In the genomic region with DNA sequence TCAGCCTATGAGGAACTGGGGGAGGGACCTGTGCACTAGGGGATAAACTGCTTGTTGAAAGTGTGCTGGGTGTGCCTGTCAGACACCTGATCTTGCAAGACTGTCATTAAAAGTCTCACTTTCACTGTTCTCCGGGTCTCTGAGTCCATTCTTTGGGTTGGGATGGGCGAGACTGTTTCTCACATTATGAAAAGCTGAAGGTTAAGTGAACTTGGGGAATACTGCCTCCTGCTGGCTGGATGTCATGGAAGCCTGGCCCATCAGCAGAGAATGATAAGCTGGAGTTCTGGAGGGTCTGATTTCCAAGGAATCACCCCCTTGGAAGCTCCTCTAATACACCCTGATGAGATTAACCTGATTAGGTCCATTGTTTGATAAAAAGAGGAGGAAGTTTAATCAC, we compare ENCODE assay signal across 8 cellular contexts. TPM values are rescaled to one million over a fixed set of nuclear protein-coding genes. Genes with fewer than 3 reads are reported as not detected.
DNase-seq lines count a peak whose midpoint lies in the region; ATAC-seq, FAIRE-seq and TF ChIP-seq lines count a peak whose summit lies in the region.

No MANE protein-coding gene starts in this region.

- no peak for ATAC-seq in GM21529 (IDR thresholded peaks at IDR 0.05; ENCODE audit: unreplicated experiment)

- no peaks in the 10 kb centered on the region for H3K36me3 Mint-ChIP-seq in activated T-helper 1 cell treated with anti-CD3 and anti-CD28 coated beads, Interleukin-12 subunit alpha, Interleukin-12 subunit beta, Interleukin-2, Interleukin-4 antibody, amounts not matched to agents 30 ng/mL and 10 ng/mL and 1 ng/mL, durations not matched to agents 14 hours and 24 hours and 36 hours (ENCODE audit: low read depth)
- H3K36me3 Mint-ChIP-seq in immature natural killer cell, result no peaks in the 10 kb centered on the region

- no peak overlapping the region for H3K27ac Mint-ChIP-seq in activated T-helper 1 cell treated with anti-CD3 and anti-CD28 coated beads, Interleukin-12 subunit alpha, Interleukin-12 subunit beta, Interleukin-2, Interleukin-4 antibody, amounts not matched to agents 30 ng/mL and 10 ng/mL and 1 ng/mL, durations not matched to agents 14 hours and 24 hours and 36 hours
- H3K27ac Mint-ChIP-seq in immature natural killer cell, result no peak overlapping the region

- DNase-seq in D721Med (ENCODE audit: insufficient read length, low spot score) (no peak), NCI-H146 treated with DMSO at 0.1 percent for 48 hours (lab: John Stamatoyannopoulos, UW; ENCODE audit: unreplicated experiment) (peak; percentile 12), immature natural killer cell (peak in 2 of 3 donors; percentile 10 to 11), NK-92 (lab: John Stamatoyannopoulos, UW; ENCODE audit: unreplicated experiment) (no peak), NCI-H524 treated with DMSO at 0.1 percent for 48 hours (lab: John Stamatoyannopoulos, UW) (no peak)
- DNase-seq in activated T-helper 1 cell treated with anti-CD3 and anti-CD28 coated beads, Interleukin-12 subunit alpha, Interleukin-12 subunit beta, Interleukin-2, Interleukin-4 antibody, amounts not matched to agents 30 ng/mL and 10 ng/mL and 1 ng/mL, durations not matched to agents 14 hours and 24 hours and 36 hours (ENCODE audit: low spot score), result peak; percentile 29
- DNase-seq in stimulated activated CD8-positive, alpha-beta memory T cell treated with anti-CD3 and anti-CD28 coated beads, Interleukin-4, amount 100 ng/mL, for 24 hours (ENCODE audit: low read depth), result peak; percentile 33

- H3K4me1 Mint-ChIP-seq in activated T-helper 1 cell treated with anti-CD3 and anti-CD28 coated beads, Interleukin-12 subunit alpha, Interleukin-12 subunit beta, Interleukin-2, Interleukin-4 antibody, amounts not matched to agents 30 ng/mL and 10 ng/mL and 1 ng/mL, durations not matched to agents 14 hours and 24 hours and 36 hours (ENCODE audit: low read depth), result peaks cover 15% of the 10 kb centered on the region
- no peaks in the 10 kb centered on the region for H3K4me1 Mint-ChIP-seq in immature natural killer cell

- FAIRE-seq in D721Med (lab: Jason Lieb, UNC), result no peak

- H3K4me3 Mint-ChIP-seq in activated T-helper 1 cell treated with anti-CD3 and anti-CD28 coated beads, Interleukin-12 subunit alpha, Interleukin-12 subunit beta, Interleukin-2, Interleukin-4 antibody, amounts not matched to agents 30 ng/mL and 10 ng/mL and 1 ng/mL, durations not matched to agents 14 hours and 24 hours and 36 hours, result no peak overlapping the region
- H3K4me3 Mint-ChIP-seq in immature natural killer cell, result no peak overlapping the region

- peaks cover 2% of the 10 kb centered on the region for H3K27me3 Mint-ChIP-seq in activated T-helper 1 cell treated with anti-CD3 and anti-CD28 coated beads, Interleukin-12 subunit alpha, Interleukin-12 subunit beta, Interleukin-2, Interleukin-4 antibody, amounts not matched to agents 30 ng/mL and 10 ng/mL and 1 ng/mL, durations not matched to agents 14 hours and 24 hours and 36 hours (ENCODE audit: insufficient read depth)
- H3K27me3 Mint-ChIP-seq in immature natural killer cell (ENCODE audit: low read depth in 3 of 3), result peaks cover 0 to 9% (median 0%) of the 10 kb centered on the region in 3 donors

- intact Hi-C loops in activated T-helper 1 cell treated with anti-CD3 and anti-CD28 coated beads, Interleukin-12 subunit alpha, Interleukin-12 subunit beta, Interleukin-2, Interleukin-4 antibody, amounts not matched to agents 30 ng/mL and 10 ng/mL and 1 ng/mL, durations not matched to agents 14 hours and 24 hours and 36 hours (cut with micrococcal nuclease), result loop anchor here (1.0 kb wide), 3 partner anchors 27 to 79 kb away; no protein-coding TSS in a partner anchor

- no peaks in the 10 kb centered on the region for H3K9me3 Mint-ChIP-seq in activated T-helper 1 cell treated with anti-CD3 and anti-CD28 coated beads, Interleukin-12 subunit alpha, Interleukin-12 subunit beta, Interleukin-2, Interleukin-4 antibody, amounts not matched to agents 30 ng/mL and 10 ng/mL and 1 ng/mL, durations not matched to agents 14 hours and 24 hours and 36 hours
- no peaks in the 10 kb centered on the region for H3K9me3 Mint-ChIP-seq in immature natural killer cell

- peak; percentile 36 for TF ChIP-seq CTCF in D721Med (IDR thresholded peaks at IDR 0.05; ENCODE audit: insufficient read depth, missing control alignments)

RNA-seq across cellular contexts. Expression of a gene that starts 9.0 kb away (rescaled TPM):
- not detected in 2 replicates for total RNA-seq in activated T-helper 1 cell treated with anti-CD3 and anti-CD28 coated beads, Interleukin-12 subunit alpha, Interleukin-12 subunit beta, Interleukin-2, Interleukin-4 antibody, amounts not matched to agents 30 ng/mL and 10 ng/mL and 1 ng/mL, durations not matched to agents 14 hours and 24 hours and 36 hours
- polyA plus RNA-seq in immature natural killer cell, result not detected

Comparison
In these comparisons a context has a peak if more than half of its experiments do, and no peak if none do; other contexts are left out.
1. DNase-seq: peak in NCI-H146 treated with DMSO at 0.1 percent for 48 hours (single experiment), activated T-helper 1 cell treated with anti-CD3 and anti-CD28 coated beads, Interleukin-12 subunit alpha, Interleukin-12 subunit beta, Interleukin-2, Interleukin-4 antibody, amounts not matched to agents 30 ng/mL and 10 ng/mL and 1 ng/mL, durations not matched to agents 14 hours and 24 hours and 36 hours (single experiment), immature natural killer cell (2 of 3) and stimulated activated CD8-positive, alpha-beta memory T cell treated with anti-CD3 and anti-CD28 coated beads, Interleukin-4, amount 100 ng/mL, for 24 hours (single experiment); none in D721Med (single experiment), NK-92 (single experiment) and NCI-H524 treated with DMSO at 0.1 percent for 48 hours (single experiment).